In genomic region chr3:115071122-115071521, GRCh38 we compare ENCODE assay signal across 16 cellular contexts.
DNase-seq lines count a peak whose midpoint lies in the region; ATAC-seq and TF ChIP-seq lines count a peak whose summit lies in the region.
"Had no signal": no experiment of that assay in that cellular context is flagged by ENCODE, and none has a peak within 500 bp of the region (broad histone marks: within the 10 kb centered on the region; RNA-seq: fewer than 3 reads in every experiment).

No MANE protein-coding gene starts in this region.

- WGBS in SK-N-SH (ENCODE audit: low lambda C conversion rate) = 97% methylated on average over 2 of the region's 2 CpGs
- 86% methylated on average over 2 of the region's 2 CpGs for WGBS in esophagus muscularis mucosa
- WGBS in thyroid gland, 2 donors = 66 to 80% methylated on average over 2 of the region's 2 CpGs

- no peak overlapping the region for H3K9ac ChIP-seq in SK-N-SH
- H3K9ac ChIP-seq in neural progenitor cell = no peak overlapping the region

- H2AFZ ChIP-seq in SK-N-SH (ENCODE audit: low read depth) (no peak overlapping the region), neural progenitor cell (replicated peaks) (no peak overlapping the region)

- no peaks in the 10 kb centered on the region for H3F3A ChIP-seq in SK-N-SH (replicated peaks; ENCODE audit: insufficient read depth)
- H3F3A ChIP-seq in neural progenitor cell (ENCODE audit: low read depth) = no peaks in the 10 kb centered on the region

- peak overlapping the region; percentile 98 for H3K27ac Mint-ChIP-seq in neural progenitor cell
- H3K27ac Mint-ChIP-seq: activated naive CD8-positive, alpha-beta T cell treated with anti-CD3 and anti-CD28 coated beads for 36 hours; CD4-positive, CD25-positive, alpha-beta regulatory T cell had no signal

- TF ChIP-seq RAD21 in SK-N-SH (IDR thresholded peaks at IDR 0.05; ENCODE audit: low read length) = no peak

- H3K27ac ChIP-seq in SK-N-SH (ENCODE audit: low read depth in 2 of 2, low read length in 1 of 2) (peak overlapping the region in 1 of 2 experiments; percentile 42; a peak in 2 of 4 replicates), esophagus muscularis mucosa (replicated peaks in 1 of 4) (peak overlapping the region in 3 of 4 donors; percentile 43 to 48 (median 44)), neural progenitor cell (no peak overlapping the region), thyroid gland (peak overlapping the region in 2 of 3 donors; percentile 0 to 25)
- H3K27ac ChIP-seq: 22Rv1 had no signal

- H3K4me1 Mint-ChIP-seq in neural progenitor cell = peaks cover 21% of the 10 kb centered on the region

- TF ChIP-seq POLR2A in esophagus muscularis mucosa (IDR thresholded peaks at IDR 0.05; ENCODE audit: low read depth) (no peak), thyroid gland (IDR thresholded peaks at IDR 0.05) (no peak)

- no peak overlapping the region for H3K4me3 Mint-ChIP-seq in neural progenitor cell
- H3K4me3 Mint-ChIP-seq: activated naive CD8-positive, alpha-beta T cell treated with anti-CD3 and anti-CD28 coated beads for 36 hours; activated T-cell treated with anti-CD3 and anti-CD28 coated beads, Interleukin-2, amount 50 U/mL, for 4 hours; CD4-positive, CD25-positive, alpha-beta regulatory T cell had no signal

- H3K79me2 ChIP-seq in SK-N-SH (ENCODE audit: insufficient read depth) (no peaks in the 10 kb centered on the region), neural progenitor cell (ENCODE audit: low read depth) (no peaks in the 10 kb centered on the region)

- POLR2A ChIA-PET in SK-N-SH (lab: Yijun Ruan, JAX) = no interaction called here

- H4K20me1 ChIP-seq in SK-N-SH (ENCODE audit: insufficient read depth) (no peaks in the 10 kb centered on the region), neural progenitor cell (ENCODE audit: low read depth) (no peaks in the 10 kb centered on the region)

- no peak for TF ChIP-seq EP300 in SK-N-SH (IDR thresholded peaks at IDR 0.05; ENCODE audit: borderline replicate concordance in 1 of 2, low read depth in 1 of 2, low read length in 1 of 2)
- no peak for TF ChIP-seq EP300 in esophagus muscularis mucosa (IDR thresholded peaks at IDR 0.05)

- H3K9me3 Mint-ChIP-seq in neural progenitor cell = peaks cover 9% of the 10 kb centered on the region
- H3K9me3 Mint-ChIP-seq: activated T-cell treated with anti-CD3 and anti-CD28 coated beads, Interleukin-2, amount 50 U/mL, for 4 hours had no signal

- TF ChIP-seq CTCF in SK-N-SH (IDR thresholded peaks at IDR 0.05) (no peak), esophagus muscularis mucosa (IDR thresholded peaks at IDR 0.05) (no peak), neural progenitor cell (IDR thresholded peaks at IDR 0.05) (no peak), thyroid gland (IDR thresholded peaks at IDR 0.05) (no peak)

- peaks cover 1% of the 10 kb centered on the region for H3K36me3 Mint-ChIP-seq in neural progenitor cell

- peaks cover 0 to 26% of the 10 kb centered on the region in 2 experiments; a peak in 2 of 4 replicates for H3K4me1 ChIP-seq in SK-N-SH (ENCODE audit: control insufficient read depth in 1 of 2, insufficient read depth in 2 of 2, low read depth in 1 of 2, low read length in 1 of 2)
- peaks cover 38 to 60% (median 40%) of the 10 kb centered on the region in 4 donors for H3K4me1 ChIP-seq in esophagus muscularis mucosa
- H3K4me1 ChIP-seq in neural progenitor cell = no peaks in the 10 kb centered on the region
- H3K4me1 ChIP-seq in thyroid gland = peaks cover 23 to 30% of the 10 kb centered on the region in 2 donors

- ATAC-seq in SK-N-SH treated with all-trans-retinoic acid at 6 μM for 48 hours (no peak), HG03159 (IDR thresholded peaks at IDR 0.05; ENCODE audit: unreplicated experiment) (no peak)
- ATAC-seq: activated T-cell treated with anti-CD3 and anti-CD28 coated beads, Interleukin-2, amount 50 U/mL, for 4 hours had no signal

- H3K27me3 ChIP-seq in SK-N-SH (ENCODE audit: insufficient read depth) = no peaks in the 10 kb centered on the region
- H3K27me3 ChIP-seq in esophagus muscularis mucosa = no peaks in the 10 kb centered on the region
- no peaks in the 10 kb centered on the region for H3K27me3 ChIP-seq in neural progenitor cell
- no peaks in the 10 kb centered on the region for H3K27me3 ChIP-seq in thyroid gland
- H3K27me3 ChIP-seq: stomach had no signal

- no peaks in the 10 kb centered on the region for H3K27me3 Mint-ChIP-seq in neural progenitor cell (ENCODE audit: insufficient read depth, low read depth)
- H3K27me3 Mint-ChIP-seq: activated naive CD8-positive, alpha-beta T cell treated with anti-CD3 and anti-CD28 coated beads for 36 hours; CD4-positive, CD25-positive, alpha-beta regulatory T cell had no signal

- H3K4me2 ChIP-seq in SK-N-SH (no peak overlapping the region; the same call in 1 of the 2 replicates), neural progenitor cell (no peak overlapping the region)

- DNase-seq in SK-N-SH (no peak), esophagus muscularis mucosa (ENCODE audit: extremely low spot score) (no peak), neural progenitor cell (ENCODE audit: low spot score) (no peak), thyroid gland (no peak), NAMALWA (ENCODE audit: low spot score) (no peak)
- no peak for DNase-seq in stimulated activated CD4-positive, alpha-beta T cell treated with anti-CD3 and anti-CD28 coated beads, Interleukin-4, amount 100 ng/mL, for 1 hour
- DNase-seq: activated naive CD8-positive, alpha-beta T cell treated with anti-CD3 and anti-CD28 coated beads for 36 hours; activated T-cell treated with anti-CD3 and anti-CD28 coated beads, Interleukin-2, amount 50 U/mL, for 4 hours; CD4-positive, CD25-positive, alpha-beta regulatory T cell; NCI-H1048; NCI-H2171 treated with DMSO at 0.1 percent for 48 hours; NK-92 treated with Interleukin-12 subunit alpha and Interleukin-12 subunit beta, amount 100 ng/mL, for 24 hours; stomach had no signal

- H3K36me3 ChIP-seq in SK-N-SH (replicated peaks in 1 of 2; ENCODE audit: control insufficient read depth in 1 of 2, insufficient read depth in 2 of 2, low read length in 1 of 2) (peaks cover 0 to 6% of the 10 kb centered on the region in 2 experiments), esophagus muscularis mucosa (no peaks in the 10 kb centered on the region), neural progenitor cell (no peaks in the 10 kb centered on the region), thyroid gland (no peaks in the 10 kb centered on the region)
- H3K36me3 ChIP-seq: stomach had no signal

- CTCF ChIA-PET in SK-N-SH (lab: Yijun Ruan, JAX) = interaction anchor here (0.8 to 1.6 kb wide), 2 partner anchors 20 to 22 kb away, joined by 3 read pairs; no protein-coding TSS in a partner anchor

- no peaks in the 10 kb centered on the region for H3K9me2 ChIP-seq in SK-N-SH

- intact Hi-C loops in esophagus muscularis mucosa (cut with DNase I) = no loop called here
- intact Hi-C loops in thyroid gland (cut with DNase I) = no loop called here

- no peak overlapping the region for H3K4me3 ChIP-seq in SK-N-SH (ENCODE audit: low read depth in 2 of 2, low read length in 1 of 2)
- no peak overlapping the region for H3K4me3 ChIP-seq in esophagus muscularis mucosa
- H3K4me3 ChIP-seq in neural progenitor cell = no peak overlapping the region
- no peak overlapping the region for H3K4me3 ChIP-seq in thyroid gland (replicated peaks in 1 of 3)
- H3K4me3 ChIP-seq: stomach had no signal

- H3K9me3 ChIP-seq in SK-N-SH = 0 out of 2 replicates have a peak, but pooled peaks cover 3% of the 10 kb centered on the region
- H3K9me3 ChIP-seq in esophagus muscularis mucosa = no peaks in the 10 kb centered on the region
- no peaks in the 10 kb centered on the region for H3K9me3 ChIP-seq in neural progenitor cell (ENCODE audit: low read depth)
- no peaks in the 10 kb centered on the region for H3K9me3 ChIP-seq in thyroid gland
- H3K9me3 ChIP-seq: stomach had no signal

TF ChIP-seq in SK-N-SH treated with all-trans-retinoic acid at 6 μM for 48 hours, 23 proteins besides CTCF, POLR2A, EP300 and RAD21:
- no peak for TF ChIP-seq ZFP3 (CRISPR knock-in tag; IDR thresholded peaks at IDR 0.05)
- 0 out of 2 replicates have a peak, but pooled peaks have one; percentile 34 for TF ChIP-seq ISL1 (CRISPR knock-in tag; IDR thresholded peaks at IDR 0.05)

TF ChIP-seq in SK-N-SH, 30 proteins besides CTCF, POLR2A, EP300 and RAD21 (continues in another document):
- TF ChIP-seq FOSL2 (IDR thresholded peaks at IDR 0.05; ENCODE audit: borderline replicate concordance, low read depth) (no peak), ZBTB33 (IDR thresholded peaks at IDR 0.05; ENCODE audit: borderline replicate concordance, low read depth) (no peak), GATA2 (CRISPR knock-in tag; IDR thresholded peaks at IDR 0.05) (no peak), TAF1 (IDR thresholded peaks at IDR 0.05; ENCODE audit: borderline replicate concordance, low read depth, low read length) (no peak), RXRA (IDR thresholded peaks at IDR 0.05; ENCODE audit: borderline replicate concordance, low read depth) (no peak), YY1 (IDR thresholded peaks at IDR 0.05; ENCODE audit: low read depth) (no peak), RFX5 (IDR thresholded peaks at IDR 0.05; ENCODE audit: low read length) (no peak), NRF1 (IDR thresholded peaks at IDR 0.05; ENCODE audit: low read depth, low read length) (no peak), SIN3A (IDR thresholded peaks at IDR 0.05; ENCODE audit: borderline replicate concordance, low read depth, low read length) (no peak), FOXM1 (IDR thresholded peaks at IDR 0.05; ENCODE audit: low read depth) (no peak), MAX (IDR thresholded peaks at IDR 0.05; ENCODE audit: low read depth) (no peak)
